Comparison of ENCODE assay signal across 9 cellular contexts in the genomic region with DNA sequence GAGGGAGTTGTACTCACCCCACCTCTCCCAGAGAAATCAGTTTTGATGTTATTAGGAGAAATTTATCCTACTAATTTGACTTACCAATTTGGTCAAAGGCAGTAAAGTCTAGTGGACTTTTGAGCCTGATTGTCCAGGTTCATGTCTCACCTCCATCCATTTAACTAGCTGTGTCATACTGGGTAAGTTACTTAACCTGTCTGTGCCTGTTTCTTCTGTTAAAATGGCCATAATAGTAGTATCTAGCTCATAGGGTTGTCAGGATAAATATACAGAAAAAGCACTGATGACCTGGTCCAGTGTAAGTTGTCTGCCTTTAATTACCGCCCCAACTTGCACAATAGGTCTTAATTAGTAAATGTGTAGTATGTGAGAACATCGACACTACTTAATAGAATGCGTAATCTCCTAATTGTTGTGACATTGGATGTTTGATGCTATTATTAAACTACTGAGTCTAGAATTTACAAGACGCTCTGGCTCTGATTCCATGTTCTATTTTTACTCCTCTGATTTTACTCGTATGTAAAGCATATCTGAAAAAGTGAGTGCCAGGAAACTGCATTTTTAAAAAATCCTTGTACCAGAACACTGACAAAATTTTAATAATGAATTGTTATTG. TPM values are rescaled to one million over a fixed set of nuclear protein-coding genes. Genes with fewer than 3 reads are reported as not detected.
DNase-seq lines count a peak whose midpoint lies in the region; ATAC-seq, FAIRE-seq and TF ChIP-seq lines count a peak whose summit lies in the region.
"Had no signal": no experiment of that assay in that cellular context is flagged by ENCODE, and none has a peak within 500 bp of the region (broad histone marks: within the 10 kb centered on the region; RNA-seq: fewer than 3 reads in every experiment).

No MANE protein-coding gene starts in this region.

- peaks cover 68% of the 10 kb centered on the region for H3K79me2 ChIP-seq in GM12878 (ENCODE audit: control insufficient read depth, insufficient read depth, low read length)

- no peak for TF ChIP-seq RAD21 in GM12878 (IDR thresholded peaks at IDR 0.05; ENCODE audit: insufficient read depth, low read depth, low read length)

- H3K4me3 ChIP-seq in GM12878 (peak overlapping the region; percentile 96), left lung (peak overlapping the region; percentile 67 to 91), thoracic aorta (peak overlapping the region; percentile 83)

- CTCF ChIA-PET in GM12878 (lab: Yijun Ruan, JAX): interaction anchor here (0.6 to 1.9 kb wide), 9 partner anchors 8 to 124 kb away, joined by 3 to 9 read pairs (median 4); partner anchors contain the start of gene TMEM19

- H3K9me3 ChIP-seq in GM12878 (replicated peaks; ENCODE audit: control insufficient read depth, insufficient read depth, low read length) (peaks cover 24% of the 10 kb centered on the region), left lung (peaks cover 0 to 31% of the 10 kb centered on the region in 2 donors), thoracic aorta (peaks cover 15% of the 10 kb centered on the region)

- in situ Hi-C loops in GM12878 (cut with MboI): no loop called here

- peaks cover 4% of the 10 kb centered on the region for H3K4me1 ChIP-seq in GM12878 (ENCODE audit: control insufficient read depth, insufficient read depth, low read length)
- H3K4me1 ChIP-seq in left lung: peaks cover 5 to 39% of the 10 kb centered on the region in 2 donors
- H3K4me1 ChIP-seq in thoracic aorta (ENCODE audit: control insufficient read depth in 1 of 2, low read depth in 2 of 2): peaks cover 10 to 25% of the 10 kb centered on the region in 2 donors

- intact Hi-C loops in GM12878 (cut with micrococcal nuclease; ENCODE audit: unreplicated experiment): no loop called here
- intact Hi-C loops in left lung (cut with DNase I): no loop called here

- WGBS in GM12878 (ENCODE audit: insufficient coverage, insufficient replicate concordance, low lambda C conversion rate, missing lambda C conversion rate): under 1% methylated on average over 5 of the region's 5 CpGs

- SMC1A ChIA-PET in GM12878 (lab: Charles Lee; ENCODE audit: uncharacterized antibody, unreplicated experiment): interaction anchor here (0.7 to 1.7 kb wide), 8 partner anchors 9 to 120 kb away, joined by 3 to 8 read pairs (median 4); no protein-coding TSS in a partner anchor

- H3K27me3 ChIP-seq in GM12878 (replicated peaks in 1 of 2; ENCODE audit: control insufficient read depth in 2 of 2, insufficient read depth in 2 of 2, low read length in 1 of 2): no peaks in the 10 kb centered on the region
- H3K27me3 ChIP-seq in left lung: peaks cover 0 to 8% of the 10 kb centered on the region in 2 donors
- no peaks in the 10 kb centered on the region for H3K27me3 ChIP-seq in thoracic aorta (replicated peaks; ENCODE audit: insufficient read depth)

- peak overlapping the region; percentile 92 for H3K9ac ChIP-seq in GM12878 (ENCODE audit: control insufficient read depth, insufficient read depth, low read length)

- RAD21 ChIA-PET in GM12878 (lab: Charles Lee; ENCODE audit: unreplicated experiment): interaction anchor here (0.9 to 3.1 kb wide), 4 partner anchors 9 to 92 kb away, joined by 4 to 10 read pairs (median 6); partner anchors contain the start of genes THAP2, TMEM19 and ZFC3H1

- no peak overlapping the region; the same call in 1 of the 2 replicates for H2AFZ ChIP-seq in GM12878 (ENCODE audit: control insufficient read depth, low read depth, low read length)

- TF ChIP-seq EP300 in GM12878 (IDR thresholded peaks at IDR 0.05; ENCODE audit: borderline replicate concordance in 1 of 2, control insufficient read depth in 1 of 2, low read depth in 2 of 2, low read length in 2 of 2): no peak

- H3K27ac ChIP-seq in GM12878 (ENCODE audit: control insufficient read depth, insufficient read depth): peak overlapping the region; percentile 94
- H3K27ac ChIP-seq in left lung: peak overlapping the region; percentile 94 to 96
- peak overlapping the region; percentile 91 to 97 for H3K27ac ChIP-seq in thoracic aorta

- TF ChIP-seq CTCF in GM12878 (IDR thresholded peaks at IDR 0.05 in 2 of 3, conservative IDR thresholded peaks at IDR 0.05 in 1 of 3; ENCODE audit: control insufficient read depth in 2 of 3, extremely low read depth in 1 of 3, insufficient read depth in 1 of 3, low read depth in 3 of 3, low read length in 3 of 3) (no peak), left lung (IDR thresholded peaks at IDR 0.05) (no peak), thoracic aorta (IDR thresholded peaks at IDR 0.05) (no peak)

- ATAC-seq in GM12878: peak; percentile 5; the same call in 1 of the 3 replicates
- ATAC-seq in left lung: no peak
- no peak for ATAC-seq in thoracic aorta (ENCODE audit: insufficient number of reproducible peaks, low FRiP score, low read depth)
- no peak for ATAC-seq in HG03571 (IDR thresholded peaks at IDR 0.05; ENCODE audit: unreplicated experiment)

- POLR2A ChIA-PET in GM12878 (lab: Charles Lee): interaction anchor here (0.7 to 3.3 kb wide), 7 partner anchors 10 to 93 kb away, joined by 3 to 22 read pairs (median 3); partner anchors contain the start of genes THAP2, TMEM19 and ZFC3H1

- H3K36me3 ChIP-seq in GM12878 (ENCODE audit: control insufficient read depth in 2 of 2, insufficient read depth in 2 of 2, low read length in 1 of 2) (peaks cover 0 to 7% of the 10 kb centered on the region in 2 experiments; a peak in 2 of 4 replicates), left lung (peaks cover 0 to 42% of the 10 kb centered on the region in 2 donors), thoracic aorta (peaks cover 9% of the 10 kb centered on the region)

- BruUV-seq in GM12878 (replicated peaks; lab: Mats Ljungman, UMichigan): TSS peak; percentile 59

- peak overlapping the region; percentile 91 for H3K4me2 ChIP-seq in GM12878 (ENCODE audit: control insufficient read depth, insufficient read depth)

- no peaks in the 10 kb centered on the region for H4K20me1 ChIP-seq in GM12878 (ENCODE audit: control insufficient read depth, insufficient read depth)

- FAIRE-seq in GM12878 (lab: Jason Lieb, UNC): no peak
- FAIRE-seq: A204.1 had no signal

- no peak for TF ChIP-seq POLR2A in GM12878 (IDR thresholded peaks at IDR 0.05; ENCODE audit: low read depth, low read length)

- DNase-seq in NOMO-1 treated with DMSO at 0.1 percent for 48 hours (lab: John Stamatoyannopoulos, UW; ENCODE audit: unreplicated experiment) (peak; percentile 20), NOMO-1 treated with dmso at 0.1 percent for 144 hours (lab: John Stamatoyannopoulos, UW; ENCODE audit: unreplicated experiment) (no peak), GM12878 (ENCODE audit: low read depth, low spot score) (no peak), left lung (no peak), thoracic aorta (ENCODE audit: low spot score) (no peak), EL (no peak)
- no peak for DNase-seq in stimulated activated CD8-positive, alpha-beta memory T cell treated with anti-CD3 and anti-CD28 coated beads, Interleukin-4, amount 100 ng/mL, for 48 hours

TF ChIP-seq in GM12878, 131 proteins besides CTCF, POLR2A, EP300 and RAD21:
- TF ChIP-seq RAD51 (IDR thresholded peaks at IDR 0.05): no peak
- TF ChIP-seq JUND (IDR thresholded peaks at IDR 0.05; ENCODE audit: low read depth, low read length): no peak
- TF ChIP-seq MXI1 (IDR thresholded peaks at IDR 0.05; ENCODE audit: low read depth, low read length): peak; percentile 5; the same call in 1 of the 2 replicates

RNA-seq across cellular contexts. Expression of gene RAB21, which starts 1.5 kb away (rescaled TPM):
- 59.2 and 62.7 TPM in 2 replicates for total RNA-seq in GM12878 (2013; cell fraction: nucleolus; rRNA removed)
- total RNA-seq in GM12878 (2014; rRNA removed): 12.3 and 12.4 TPM in 2 replicates
- 42.0 and 42.8 TPM in 2 replicates for total RNA-seq in GM12878 (2014; rRNA removed; fragmentation: Illumina TruSeq; extraction: Trizol)
- 37.8 and 38.8 TPM in 2 replicates for total RNA-seq in GM12878 (2021)
- polyA plus RNA-seq in GM12878 (2011; ENCODE audit: low read depth): 26.4 TPM
- polyA plus RNA-seq in GM12878 (2011; rRNA removed): 18.6 and 32.5 TPM in 2 replicates
- polyA plus RNA-seq in GM12878 (2011; cell fraction: cytosol; rRNA removed): 3.8 and 4.0 TPM in 2 replicates
- 7.0 and 7.1 TPM in 2 replicates for polyA plus RNA-seq in GM12878 (2011; cell fraction: nucleus; rRNA removed)
- 40.0 and 50.2 TPM in 2 replicates for polyA plus RNA-seq in GM12878 (2012)
- polyA plus RNA-seq in GM12878 (2014; fragmentation: Illumina TruSeq; extraction: Trizol): 42.0 and 52.1 TPM in 2 replicates
- polyA plus RNA-seq in GM12878 (2014; fragmentation: Nextera tagmentation; extraction: Ambion mirVana): 1 to 10 TPM; 5.3 to 8.2 TPM
- polyA plus RNA-seq in GM12878 (2014; rRNA removed): 17.1 TPM in 2 replicates
- 10 to 100 TPM in 1 of 2 experiments, 1 to 10 TPM in 1; 2.8 to 15.1 TPM for polyA plus RNA-seq in GM12878 (2016; fragmentation: Nextera tagmentation; extraction: Ambion mirVana)
- 7.0 and 21.4 TPM in 2 replicates for polyA minus RNA-seq in GM12878 (2011; rRNA and poly(A)+ RNA removed)
- polyA minus RNA-seq in GM12878 (2011; cell fraction: cytosol; rRNA and poly(A)+ RNA removed): 8.3 and 9.1 TPM in 2 replicates
- 6.2 and 8.1 TPM in 2 replicates for polyA minus RNA-seq in GM12878 (2011; cell fraction: nucleus; rRNA and poly(A)+ RNA removed)
- 10 to 100 TPM; 71.9 to 77.7 TPM for total RNA-seq in left lung
- 10 to 100 TPM; 15.7 to 56.4 TPM for total RNA-seq in thoracic aorta
